In the genomic region with DNA sequence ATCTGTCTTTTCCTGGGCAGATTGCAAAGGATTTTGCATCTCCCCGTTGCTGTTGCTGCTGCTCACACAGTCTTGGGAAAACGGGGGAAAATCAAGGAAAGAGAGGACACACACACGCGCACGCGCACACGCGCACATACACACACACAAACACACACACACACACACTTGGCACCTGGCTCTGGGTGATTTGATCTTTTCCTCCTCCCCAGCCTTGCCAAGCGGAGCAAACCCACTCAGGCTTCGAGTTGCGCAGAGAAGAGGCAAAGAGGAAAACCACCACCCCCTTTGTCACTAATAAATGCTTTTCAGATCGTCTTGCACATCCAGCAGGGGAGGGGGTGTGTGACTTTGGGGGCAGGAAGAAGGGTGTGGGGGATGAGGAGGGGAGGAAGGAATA, we compare ENCODE assay signal across 1 cellular context.
TF ChIP-seq lines count a peak whose summit lies in the region.

No MANE protein-coding gene starts in this region.

TF ChIP-seq in IMR-90, 13 proteins besides CTCF, POLR2A, EP300 and RAD21 (continued from another document):
- TF ChIP-seq, protein P1, sequence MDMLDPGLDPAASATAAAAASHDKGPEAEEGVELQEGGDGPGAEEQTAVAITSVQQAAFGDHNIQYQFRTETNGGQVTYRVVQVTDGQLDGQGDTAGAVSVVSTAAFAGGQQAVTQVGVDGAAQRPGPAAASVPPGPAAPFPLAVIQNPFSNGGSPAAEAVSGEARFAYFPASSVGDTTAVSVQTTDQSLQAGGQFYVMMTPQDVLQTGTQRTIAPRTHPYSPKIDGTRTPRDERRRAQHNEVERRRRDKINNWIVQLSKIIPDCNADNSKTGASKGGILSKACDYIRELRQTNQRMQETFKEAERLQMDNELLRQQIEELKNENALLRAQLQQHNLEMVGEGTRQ (IDR thresholded peaks at IDR 0.05; ENCODE audit: low read depth, low read length): no peak
- TF ChIP-seq MAZ (IDR thresholded peaks at IDR 0.05; ENCODE audit: borderline replicate concordance, low read depth, low read length): no peak
- TF ChIP-seq BHLHE40 (IDR thresholded peaks at IDR 0.05; ENCODE audit: low read depth, low read length): no peak
- no peak for TF ChIP-seq RCOR1 (IDR thresholded peaks at IDR 0.05; ENCODE audit: insufficient replicate concordance, low read length)
- no peak for TF ChIP-seq CHD1 (IDR thresholded peaks at IDR 0.05; ENCODE audit: low read depth, low read length)
- TF ChIP-seq RFX5 (IDR thresholded peaks at IDR 0.05; ENCODE audit: low read depth, low read length): no peak
- no peak for TF ChIP-seq SMC3 (IDR thresholded peaks at IDR 0.05; ENCODE audit: low read depth, low read length)
- no peak for TF ChIP-seq CEBPB (IDR thresholded peaks at IDR 0.05; ENCODE audit: low read depth, low read length)
- no peak for TF ChIP-seq MXI1 (IDR thresholded peaks at IDR 0.05; ENCODE audit: borderline replicate concordance, low read depth, low read length)
